ENCODE assay signal across 10 cellular contexts in the genomic region with DNA sequence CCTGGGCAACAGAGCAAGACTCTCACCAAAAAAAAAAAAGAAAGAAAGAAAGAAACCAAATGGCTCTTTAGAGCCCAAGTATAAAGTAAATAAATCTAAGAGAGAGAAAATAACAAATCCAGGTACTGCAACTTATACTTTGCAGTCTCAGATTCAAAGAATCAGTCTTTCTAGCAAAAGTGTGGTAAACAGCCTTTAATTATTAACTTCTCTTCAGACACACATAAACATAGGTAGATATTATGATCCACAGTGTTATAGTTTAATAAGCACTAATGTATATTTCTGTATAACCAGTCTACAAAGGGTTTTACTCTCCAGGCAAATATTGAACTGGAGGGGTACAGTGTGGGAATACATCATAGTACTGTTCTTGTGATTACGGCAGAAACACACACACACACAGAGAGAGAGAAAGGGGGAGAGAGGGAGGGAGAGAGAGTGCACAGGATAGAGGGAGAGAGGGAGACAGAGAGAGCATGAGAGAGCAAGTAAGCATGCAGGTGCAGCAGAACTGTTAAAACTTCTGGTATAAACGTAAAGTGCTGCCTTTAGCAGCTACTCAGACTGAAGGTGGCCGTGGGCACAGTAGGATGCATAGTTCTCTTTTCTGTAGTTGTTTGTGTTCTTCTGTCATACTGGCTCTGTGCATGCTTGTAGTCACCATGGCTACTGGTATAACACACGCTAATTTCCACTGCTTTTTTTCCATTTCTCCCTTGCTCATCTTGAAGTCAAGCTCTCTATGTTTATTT. TPM values are rescaled to one million over a fixed set of nuclear protein-coding genes. Genes with fewer than 3 reads are reported as not detected.
DNase-seq lines count a peak whose midpoint lies in the region; ATAC-seq, FAIRE-seq and TF ChIP-seq lines count a peak whose summit lies in the region.
"Had no signal": no experiment of that assay in that cellular context is flagged by ENCODE, and none has a peak within 500 bp of the region (broad histone marks: within the 10 kb centered on the region; RNA-seq: fewer than 3 reads in every experiment).

No MANE protein-coding gene starts in this region.

- H3K4me1 ChIP-seq in GM23338 (ENCODE audit: insufficient read depth) (0 out of 2 replicates have a peak, but pooled peaks cover 2% of the 10 kb centered on the region), HepG2 (ENCODE audit: insufficient read depth, low read length) (peaks cover 36% of the 10 kb centered on the region)

- no peaks in the 10 kb centered on the region for H3F3A ChIP-seq in GM23338 (replicated peaks; ENCODE audit: low read depth)

- TF ChIP-seq EP300 in HepG2 (IDR thresholded peaks at IDR 0.05; ENCODE audit: low read depth in 2 of 2, low read length in 2 of 2) (no peak), HepG2 (CRISPR knock-in tag; IDR thresholded peaks at IDR 0.05; ENCODE audit: borderline replicate concordance) (no peak)

- H3K9me3 ChIP-seq in HepG2 (ENCODE audit: low read length) = no peaks in the 10 kb centered on the region

- H3K4me2 ChIP-seq in GM23338 (no peak overlapping the region), HepG2 (ENCODE audit: low read depth, low read length) (no peak overlapping the region)

- H3K27me3 Mint-ChIP-seq in GM23338 (ENCODE audit: insufficient read depth, low read depth, poor library complexity) (no peaks in the 10 kb centered on the region), nephron progenitor cell (ENCODE audit: low read depth, poor library complexity) (no peaks in the 10 kb centered on the region)
- H3K27me3 Mint-ChIP-seq in activated T-helper 17 cell treated with anti-CD3 and anti-CD28 coated beads, Interleukin-2, amount 50 U/mL, for 72 hours = no peaks in the 10 kb centered on the region
- H3K27me3 Mint-ChIP-seq: type B pancreatic cell had no signal

- H3K9me2 ChIP-seq in GM23338 (ENCODE audit: insufficient read depth) = no peaks in the 10 kb centered on the region

- intact Hi-C loops in HepG2 (cut with micrococcal nuclease; ENCODE audit: unreplicated experiment) = no loop called here

- H3K79me2 ChIP-seq in GM23338 (replicated peaks; ENCODE audit: insufficient read depth) (peaks cover 30% of the 10 kb centered on the region), HepG2 (ENCODE audit: insufficient read depth, low read length) (no peaks in the 10 kb centered on the region)

- H4K20me1 ChIP-seq in GM23338 (replicated peaks; ENCODE audit: insufficient read depth) (peaks cover 3% of the 10 kb centered on the region), HepG2 (ENCODE audit: insufficient read depth, low read length) (no peaks in the 10 kb centered on the region)

- TF ChIP-seq CTCF in GM23338 (conservative IDR thresholded peaks at IDR 0.05; ENCODE audit: low read depth in 2 of 2) = no peak
- TF ChIP-seq CTCF in HepG2 (CRISPR knock-in tag; IDR thresholded peaks at IDR 0.05) = no peak
- TF ChIP-seq CTCF in GM10266 (IDR thresholded peaks at IDR 0.05; ENCODE audit: control insufficient read depth, insufficient read depth, low read depth, missing control alignments) = no peak
- TF ChIP-seq CTCF in nephron progenitor cell (IDR thresholded peaks at IDR 0.05) = no peak

- POLR2A ChIA-PET in HepG2 (lab: Yijun Ruan, JAX) = no interaction called here

- TF ChIP-seq POLR2A in HepG2 (IDR thresholded peaks at IDR 0.05; ENCODE audit: insufficient read depth in 1 of 2, low read depth in 2 of 2, low read length in 2 of 2) = no peak

- DNase-seq in GM23338 (ENCODE audit: low spot score) (no peak), MV-4-11 (lab: John Stamatoyannopoulos, UW) (peak; percentile 22), HepG2 (ENCODE audit: low spot score) (no peak), GM10266 (ENCODE audit: extremely low spot score) (no peak), nephron progenitor cell (no peak)

- BruUV-seq in HepG2 (replicated peaks; lab: Mats Ljungman, UMichigan) = no TSS peak

- CTCF ChIA-PET in HepG2 (lab: Yijun Ruan, JAX; ENCODE audit: low intra/inter-chr PET ratio, low total read pairs) = no interaction called here

- H3K27ac Mint-ChIP-seq in GM23338 (no peak overlapping the region), nephron progenitor cell (no peak overlapping the region)
- H3K27ac Mint-ChIP-seq in activated T-helper 17 cell treated with anti-CD3 and anti-CD28 coated beads, Interleukin-2, amount 50 U/mL, for 72 hours = no peak overlapping the region
- H3K27ac Mint-ChIP-seq: type B pancreatic cell had no signal

- H3K27ac ChIP-seq in GM23338 (ENCODE audit: low read depth) (no peak overlapping the region), HepG2 (ENCODE audit: extremely low read length, insufficient read depth, low read length) (no peak overlapping the region)
- H3K27ac ChIP-seq: VCaP had no signal

- H3K4me3 Mint-ChIP-seq in GM23338 (no peak overlapping the region), nephron progenitor cell (no peak overlapping the region)
- H3K4me3 Mint-ChIP-seq in activated T-helper 17 cell treated with anti-CD3 and anti-CD28 coated beads, Interleukin-2, amount 50 U/mL, for 72 hours = no peak overlapping the region
- H3K4me3 Mint-ChIP-seq: type B pancreatic cell had no signal

- in situ Hi-C loops in HepG2 (cut with HindIII; ENCODE audit: extremely low pct_ligation_motif_present, low pct_unique_long_range_greater_than_20kb) = no loop called here

- H3K36me3 ChIP-seq in GM23338 (ENCODE audit: insufficient read depth) (peaks cover 4% of the 10 kb centered on the region; the same call in 1 of the 2 replicates), HepG2 (replicated peaks in 1 of 2; ENCODE audit: control insufficient read depth in 1 of 2, insufficient read depth in 2 of 2, low read length in 2 of 2) (peaks cover 0 to 8% of the 10 kb centered on the region in 2 experiments; a peak in 1 of 5 replicates)

- ATAC-seq in GM18858 (IDR thresholded peaks at IDR 0.05; ENCODE audit: unreplicated experiment) = peak; percentile 60
- peak; percentile 62 for ATAC-seq in GM23338
- ATAC-seq in HepG2 = peak; percentile 57
- no peak for ATAC-seq in activated T-helper 17 cell treated with anti-CD3 and anti-CD28 coated beads, Interleukin-2, amount 50 U/mL, for 72 hours (replicated peaks)
- ATAC-seq in HG03039 (IDR thresholded peaks at IDR 0.05; ENCODE audit: unreplicated experiment) = no peak

- H3K9me3 Mint-ChIP-seq in GM23338 (no peaks in the 10 kb centered on the region), nephron progenitor cell (no peaks in the 10 kb centered on the region)
- no peaks in the 10 kb centered on the region for H3K9me3 Mint-ChIP-seq in activated T-helper 17 cell treated with anti-CD3 and anti-CD28 coated beads, Interleukin-2, amount 50 U/mL, for 72 hours
- H3K9me3 Mint-ChIP-seq: type B pancreatic cell had no signal

- H3K9ac ChIP-seq in HepG2 (ENCODE audit: insufficient read depth, low read depth, low read length) = no peak overlapping the region

- H2AFZ ChIP-seq in GM23338 (no peak overlapping the region), HepG2 (ENCODE audit: low read length) (no peak overlapping the region)

- H3K36me3 Mint-ChIP-seq in GM23338 (ENCODE audit: low read depth) = no peaks in the 10 kb centered on the region
- peaks cover 13% of the 10 kb centered on the region for H3K36me3 Mint-ChIP-seq in activated T-helper 17 cell treated with anti-CD3 and anti-CD28 coated beads, Interleukin-2, amount 50 U/mL, for 72 hours (ENCODE audit: low read depth)
- H3K36me3 Mint-ChIP-seq in nephron progenitor cell (ENCODE audit: low read depth) = peaks cover 30% of the 10 kb centered on the region

- WGBS in HepG2 (ENCODE audit: low lambda C conversion rate) = 82% methylated on average over 4 of the region's 4 CpGs

- no peak for TF ChIP-seq RAD21 in HepG2 (CRISPR knock-in tag; IDR thresholded peaks at IDR 0.05)

- no peaks in the 10 kb centered on the region for H3K27me3 ChIP-seq in GM23338 (ENCODE audit: insufficient read depth)
- H3K27me3 ChIP-seq in HepG2 (ENCODE audit: control insufficient read depth in 1 of 2, insufficient read depth in 2 of 2, low read length in 2 of 2) = no peaks in the 10 kb centered on the region

- H3K4me3 ChIP-seq in GM23338 = no peak overlapping the region
- no peak overlapping the region for H3K4me3 ChIP-seq in HepG2 (replicated peaks in 1 of 3; ENCODE audit: insufficient read depth in 1 of 3, low read depth in 2 of 3, low read length in 3 of 3)

- FAIRE-seq in HepG2 (lab: Jason Lieb, UNC) = no peak

- H3K4me1 Mint-ChIP-seq in GM23338 (peaks cover 8% of the 10 kb centered on the region; the same call in 2 of the 3 replicates), nephron progenitor cell (peaks cover 11% of the 10 kb centered on the region)
- H3K4me1 Mint-ChIP-seq in activated T-helper 17 cell treated with anti-CD3 and anti-CD28 coated beads, Interleukin-2, amount 50 U/mL, for 72 hours = no peaks in the 10 kb centered on the region

TF ChIP-seq in GM23338, 12 proteins besides CTCF, POLR2A, EP300 and RAD21 (continues in another document):
- no peak for TF ChIP-seq JUNB (IDR thresholded peaks at IDR 0.05; ENCODE audit: unreplicated experiment)

TF ChIP-seq in HepG2, 621 proteins besides CTCF, POLR2A, EP300 and RAD21 (continues in another document):
- no peak for TF ChIP-seq ZNF20 (CRISPR knock-in tag; IDR thresholded peaks at IDR 0.05)

RNA-seq across cellular contexts. Expression of a gene that starts 32.3 kb away (rescaled TPM):
- total RNA-seq in GM23338 (2014; rRNA removed; shearing (Covaris generic)) = 52.6 and 57.4 TPM in 2 replicates
- polyA plus RNA-seq in GM23338 (2016; fragmentation: Nextera tagmentation; extraction: Ambion mirVana) (18.8 and 26.6 TPM in 2 replicates), HepG2 (2011; rRNA removed) (9.7 and 12.7 TPM in 2 replicates)
- 22.3 and 38.2 TPM in 2 replicates for total RNA-seq in HepG2 (2016; rRNA removed; fragmentation: Illumina TruSeq; extraction: Trizol)
- 11.5 and 12.8 TPM in 2 replicates for total RNA-seq in HepG2 (2016; cell fraction: cytosol; rRNA removed; fragmentation: Illumina TruSeq; extraction: Trizol; ENCODE audit: low read depth)
- total RNA-seq in HepG2 (2016; cell fraction: insoluble cytoplasmic fraction; rRNA removed; fragmentation: Illumina TruSeq; extraction: Trizol) = 23.1 and 36.8 TPM in 2 replicates
- 43.4 and 48.2 TPM in 2 replicates for total RNA-seq in HepG2 (2016; cell fraction: membrane; rRNA removed; fragmentation: Illumina TruSeq; extraction: Trizol)
- total RNA-seq in HepG2 (2016; cell fraction: nucleus; rRNA removed; fragmentation: Illumina TruSeq; extraction: Trizol) = 17.8 and 19.2 TPM in 2 replicates
- polyA plus RNA-seq in HepG2 (2011; cell fraction: cytosol; rRNA removed) = 9.2 and 10.0 TPM in 2 replicates
- 6.8 and 9.7 TPM in 2 replicates for polyA plus RNA-seq in HepG2 (2011; cell fraction: nucleus; rRNA removed)
- polyA plus RNA-seq in HepG2 (2012) = 15.2 and 23.6 TPM in 2 replicates
- 16.6 and 18.5 TPM in 2 replicates for polyA plus RNA-seq in HepG2 (2016; cell fraction: cytosol; fragmentation: Illumina TruSeq; extraction: Trizol; ENCODE audit: low read depth)
- 38.0 and 39.3 TPM in 2 replicates for polyA plus RNA-seq in HepG2 (2016; cell fraction: insoluble cytoplasmic fraction; fragmentation: Illumina TruSeq; extraction: Trizol; ENCODE audit: low read depth)
- 38.8 and 41.8 TPM in 2 replicates for polyA plus RNA-seq in HepG2 (2016; cell fraction: membrane; fragmentation: Illumina TruSeq; extraction: Trizol; ENCODE audit: low read depth)
- 16.0 and 18.3 TPM in 2 replicates for polyA plus RNA-seq in HepG2 (2016; cell fraction: nucleus; fragmentation: Illumina TruSeq; extraction: Trizol; ENCODE audit: insufficient read depth, low read depth)
- polyA minus RNA-seq in HepG2 (2011; rRNA and poly(A)+ RNA removed; ENCODE audit: low replicate concordance) = 20.1 and 30.8 TPM in 2 replicates
- 25.3 and 30.0 TPM in 2 replicates for polyA minus RNA-seq in HepG2 (2011; cell fraction: cytosol; rRNA and poly(A)+ RNA removed)
- 40.2 and 50.2 TPM in 2 replicates for polyA minus RNA-seq in HepG2 (2011; cell fraction: nucleus; rRNA and poly(A)+ RNA removed)
- total RNA-seq in activated T-helper 17 cell treated with anti-CD3 and anti-CD28 coated beads, Interleukin-2, amount 50 U/mL, for 72 hours = 10 to 100 TPM; 14.9 to 35.4 TPM

Comparison
In these comparisons a context has a peak if more than half of its experiments do, and no peak if none do; other contexts are left out.
1. ATAC-seq: peak in GM18858 (single experiment), GM23338 (single experiment) and HepG2 (single experiment); none in activated T-helper 17 cell treated with anti-CD3 and anti-CD28 coated beads, Interleukin-2, amount 50 U/mL, for 72 hours (single experiment) and HG03039 (single experiment).